1 cellular context compared by ENCODE assay signal in genomic region chr5:95773325-95774059, GRCh38.
TF ChIP-seq lines count a peak whose summit lies in the region.

No MANE protein-coding gene starts in this region.

TF ChIP-seq in K562, 482 proteins besides CTCF, POLR2A, EP300 and RAD21 (continued from another document):
- 0 out of 4 replicates have a peak, but pooled peaks of 1 of the 2 experiments have one; percentile 34 for TF ChIP-seq MNT (conservative IDR thresholded peaks at IDR 0.05)
- peak; percentile 35; the same call in 1 of the 2 replicates for TF ChIP-seq TEAD4 (IDR thresholded peaks at IDR 0.05; ENCODE audit: low read length)
- no peak for TF ChIP-seq TEAD4 (CRISPR knock-in tag; IDR thresholded peaks at IDR 0.05; ENCODE audit: borderline replicate concordance)
- peak in 1 of 2 experiments; percentile 77; a peak in 1 of 4 replicates for TF ChIP-seq MLLT1 (IDR thresholded peaks at IDR 0.05)
- peak; percentile 58; the same call in 1 of the 2 replicates for TF ChIP-seq NBN (IDR thresholded peaks at IDR 0.05; ENCODE audit: low read depth)
- TF ChIP-seq, protein P1, sequence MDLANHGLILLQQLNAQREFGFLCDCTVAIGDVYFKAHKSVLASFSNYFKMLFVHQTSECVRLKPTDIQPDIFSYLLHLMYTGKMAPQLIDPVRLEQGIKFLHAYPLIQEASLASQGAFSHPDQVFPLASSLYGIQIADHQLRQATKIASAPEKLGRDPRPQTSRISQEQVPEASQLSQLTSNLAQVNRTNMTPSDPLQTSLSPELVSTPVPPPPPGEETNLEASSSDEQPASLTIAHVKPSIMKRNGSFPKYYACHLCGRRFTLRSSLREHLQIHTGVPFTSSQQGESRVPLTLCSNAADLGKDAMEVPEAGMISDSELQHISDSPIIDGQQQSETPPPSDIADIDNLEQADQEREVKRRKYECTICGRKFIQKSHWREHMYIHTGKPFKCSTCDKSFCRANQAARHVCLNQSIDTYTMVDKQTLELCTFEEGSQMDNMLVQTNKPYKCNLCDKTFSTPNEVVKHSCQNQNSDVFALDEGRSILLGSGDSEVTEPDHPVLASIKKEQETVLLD (IDR thresholded peaks at IDR 0.05), result 0 out of 2 replicates have a peak, but pooled peaks have one; percentile 27
- peak; percentile 48; the same call in 1 of the 2 replicates for TF ChIP-seq PML (IDR thresholded peaks at IDR 0.05; ENCODE audit: low read length)
- no peak for TF ChIP-seq SAFB (IDR thresholded peaks at IDR 0.05; ENCODE audit: borderline replicate concordance, low read depth, low read length)
- TF ChIP-seq ZNF778 (CRISPR knock-in tag; IDR thresholded peaks at IDR 0.05), result no peak
- peak; percentile 98 for TF ChIP-seq MAFK (IDR thresholded peaks at IDR 0.05; ENCODE audit: low read length)
- TF ChIP-seq KDM1A (IDR thresholded peaks at IDR 0.05), result peak in 1 of 2 experiments; percentile 25; a peak in 1 of 4 replicates
- no peak for TF ChIP-seq SNRNP70 (optimal IDR thresholded peaks at IDR 0.05; ENCODE audit: low read depth, low read length)
- peak; percentile 98 for TF ChIP-seq C11orf30 (IDR thresholded peaks at IDR 0.05; ENCODE audit: low read depth)
- TF ChIP-seq SP1 (CRISPR knock-in tag; IDR thresholded peaks at IDR 0.05), result no peak
- TF ChIP-seq FOXJ2 (tag; IDR thresholded peaks at IDR 0.05), result no peak
- no peak for TF ChIP-seq ZBTB17 (CRISPR knock-in tag; IDR thresholded peaks at IDR 0.05)
- TF ChIP-seq HNRNPUL1 (IDR thresholded peaks at IDR 0.05; ENCODE audit: low read length), result no peak
- no peak for TF ChIP-seq ARNT (IDR thresholded peaks at IDR 0.05)
- no peak for TF ChIP-seq REST (CRISPR knock-in tag; IDR thresholded peaks at IDR 0.05; ENCODE audit: low read depth)
- peak; percentile 59; the same call in 1 of the 2 replicates for TF ChIP-seq ATF3 (IDR thresholded peaks at IDR 0.05)
- TF ChIP-seq ATF3 (CRISPR knock-in tag; conservative IDR thresholded peaks at IDR 0.05), result no peak
- no peak for TF ChIP-seq ID3 (CRISPR knock-in tag; IDR thresholded peaks at IDR 0.05)
- no peak for TF ChIP-seq ID3 (tag; IDR thresholded peaks at IDR 0.05)
- peak; percentile 47; the same call in 1 of the 2 replicates for TF ChIP-seq BHLHE40 (IDR thresholded peaks at IDR 0.05; ENCODE audit: low read length)
- TF ChIP-seq CBX2 (IDR thresholded peaks at IDR 0.05; ENCODE audit: insufficient read depth, low read length, poor library complexity, severe bottlenecking), result no peak
- TF ChIP-seq JUND (IDR thresholded peaks at IDR 0.05; ENCODE audit: borderline replicate concordance, low read depth, low read length), result peak; percentile 57; the same call in 1 of the 2 replicates
- TF ChIP-seq JUND (tag; IDR thresholded peaks at IDR 0.05; ENCODE audit: borderline replicate concordance, low read depth, low read length), result 0 out of 3 replicates have a peak, but pooled peaks have one; percentile 44
- TF ChIP-seq GATAD2A (IDR thresholded peaks at IDR 0.05), result no peak
- peak; percentile 30 for TF ChIP-seq TAF9B (IDR thresholded peaks at IDR 0.05; ENCODE audit: partially characterized antibody)
- no peak for TF ChIP-seq HNRNPLL (IDR thresholded peaks at IDR 0.05; ENCODE audit: low read depth, low read length, poor library complexity, severe bottlenecking)
- no peak for TF ChIP-seq CEBPG (CRISPR knock-in tag; IDR thresholded peaks at IDR 0.05)
- peak; percentile 20 to 60; a peak in 2 of 4 replicates for TF ChIP-seq CEBPG (tag; conservative IDR thresholded peaks at IDR 0.05 in 1 of 2, IDR thresholded peaks at IDR 0.05 in 1 of 2)
- no peak for TF ChIP-seq ZNF384 (IDR thresholded peaks at IDR 0.05; ENCODE audit: low read depth, low read length)
- no peak for TF ChIP-seq PHF8 (IDR thresholded peaks at IDR 0.05; ENCODE audit: borderline replicate concordance, low read length)
- TF ChIP-seq NFATC3 (IDR thresholded peaks at IDR 0.05), result no peak
- peak; percentile 99 for TF ChIP-seq MAFF (IDR thresholded peaks at IDR 0.05; ENCODE audit: low read length)
TF ChIP-seq in K562: peak in this region for 48.
